Comparison of ENCODE assay signal across 8 cellular contexts in genomic region chr15:39782441-39783138, GRCh38. TPM values are rescaled to one million over a fixed set of nuclear protein-coding genes. Genes with fewer than 3 reads are reported as not detected.
DNase-seq lines count a peak whose midpoint lies in the region; ATAC-seq, FAIRE-seq and TF ChIP-seq lines count a peak whose summit lies in the region.

Gene FSIP1, minus strand, starts transcription at chr15:39782841. Its CDS starts 6,317 bp downstream, at chr15:39776524.

- peak within 1 kb of the TSS; percentile 82 for H3K27ac ChIP-seq in colonic mucosa

- H3K9me3 ChIP-seq in BE2C (no peaks in the 10 kb centered on the region), colonic mucosa (no peaks in the 10 kb centered on the region)

- no peaks in the 10 kb centered on the region for H3K36me3 ChIP-seq in BE2C
- H3K36me3 ChIP-seq in colonic mucosa, result no peaks in the 10 kb centered on the region

- ATAC-seq in HG03442 (IDR thresholded peaks at IDR 0.05; ENCODE audit: unreplicated experiment) (peak; percentile 96), left colon (peak; percentile 97)

- H3K27me3 ChIP-seq in BE2C (no peaks in the 10 kb centered on the region), colonic mucosa (no peaks in the 10 kb centered on the region)

- DNase-seq in BE2C (peak; percentile 97), GM19239 (ENCODE audit: insufficient read length, low spot score) (peak; percentile 87), NCI-H510A treated with DMSO at 0.1 percent for 48 hours (lab: John Stamatoyannopoulos, UW) (peak; percentile 64), colonic mucosa (peak; percentile 98), left colon (peak; percentile 97 to 98)
- DNase-seq in activated CD4-positive, alpha-beta T cell treated with anti-CD3 and anti-CD28 coated beads for 4 hours, result peak; percentile 92 to 94
- peak; percentile 88 to 94 for DNase-seq in stimulated activated CD4-positive, alpha-beta T cell treated with anti-CD3 and anti-CD28 coated beads, Interleukin-1b, Interleukin-23, amount 100 ng/mL, for 4 hours (ENCODE audit: low read depth in 2 of 2)

- H3K4me1 ChIP-seq in BE2C (no peaks in the 10 kb centered on the region), colonic mucosa (no peaks in the 10 kb centered on the region)

- TF ChIP-seq CTCF in BE2C (IDR thresholded peaks at IDR 0.05; ENCODE audit: low read depth, low read length) (no peak), colonic mucosa (IDR thresholded peaks at IDR 0.05) (no peak)

- intact Hi-C loops in colonic mucosa (cut with DNase I) (loop anchor here (5.0 to 10.0 kb wide), 2 partner anchors 192 to 495 kb away; no protein-coding TSS in a partner anchor), left colon (cut with DNase I, micrococcal nuclease) (no loop called here)

- peak; percentile 97 for FAIRE-seq in GM19239 (lab: Jason Lieb, UNC)

- H3K4me3 ChIP-seq in BE2C (ENCODE audit: low read depth, low read length) (peak within 1 kb of the TSS; percentile 98), colonic mucosa (peak within 1 kb of the TSS; percentile 81)

- H3K9ac ChIP-seq in colonic mucosa (ENCODE audit: low read depth in 2 of 2, low read length in 2 of 2), result peak within 1 kb of the TSS; percentile 66 to 91

RNA-seq across cellular contexts. Expression of gene FSIP1, which starts in this region (rescaled TPM):
- 0.15 TPM for polyA plus RNA-seq in BE2C (2012; ENCODE audit: insufficient read depth, insufficient read length, low read depth)
- 1 to 10 TPM; 4.1 to 5.3 TPM for total RNA-seq in colonic mucosa
- total RNA-seq in left colon, result 1 to 10 TPM; 8.2 to 8.6 TPM

Comparison
In these comparisons a context has a peak if more than half of its experiments do, and no peak if none do; other contexts are left out.
1. Peak in every context shown above with its lines: DNase-seq, ATAC-seq, H3K4me3 ChIP-seq and H3K27ac ChIP-seq.